Comparison of ENCODE assay signal across 5 cellular contexts in the genomic region with DNA sequence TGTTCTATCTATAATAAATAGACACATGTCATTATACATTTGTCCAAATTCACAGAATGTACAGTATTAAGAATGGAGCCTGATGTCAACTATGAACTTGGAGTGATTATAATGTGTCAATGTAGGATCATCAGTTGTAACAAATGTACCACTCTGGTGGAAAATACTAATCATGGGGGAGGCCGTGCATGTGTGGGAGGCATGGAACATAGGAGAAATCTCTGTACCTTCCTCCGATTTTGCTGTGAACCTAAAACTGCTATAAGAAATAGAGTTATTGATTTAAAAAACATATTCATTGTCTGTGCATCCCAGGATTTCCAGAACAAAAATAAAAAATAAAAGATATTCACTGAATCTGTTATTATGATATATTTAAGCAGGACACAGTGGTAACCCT. TPM values are rescaled to one million over a fixed set of nuclear protein-coding genes. Genes with fewer than 3 reads are reported as not detected.
"Had no signal": no experiment of that assay in that cellular context is flagged by ENCODE, and none has a peak within 500 bp of the region (broad histone marks: within the 10 kb centered on the region; RNA-seq: fewer than 3 reads in every experiment).

No MANE protein-coding gene starts in this region.

RNA-seq across cellular contexts. Expression of gene FAM153A, which starts 12.1 kb away (rescaled TPM):
- total RNA-seq: astrocyte, HepG2, MCF 10A, PC-3, SK-MEL-5 had no signal
